18 cellular contexts compared by ENCODE assay signal in the genomic region with DNA sequence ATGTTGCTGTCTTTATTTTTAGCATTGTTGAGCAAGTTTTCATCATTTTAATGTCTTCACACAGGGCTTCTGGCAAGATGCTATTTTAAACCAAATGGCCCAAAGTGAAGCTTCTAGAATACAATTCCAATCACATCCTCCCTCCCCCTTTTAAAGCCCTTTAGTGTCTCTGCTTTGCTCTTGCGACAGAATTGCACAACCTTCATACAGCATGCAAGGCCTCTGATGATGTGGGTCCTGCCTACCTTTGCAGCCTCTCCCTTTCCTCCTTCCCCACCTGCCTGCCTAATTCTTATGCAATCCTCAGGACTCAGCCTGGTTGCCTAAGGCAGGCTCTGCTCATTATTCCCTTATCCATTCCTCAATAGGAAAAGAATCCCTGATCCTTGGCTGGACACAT.
DNase-seq lines count a peak whose midpoint lies in the region; ATAC-seq and TF ChIP-seq lines count a peak whose summit lies in the region.
"Had no signal": no experiment of that assay in that cellular context is flagged by ENCODE, and none has a peak within 500 bp of the region (broad histone marks: within the 10 kb centered on the region; RNA-seq: fewer than 3 reads in every experiment).

No MANE protein-coding gene starts in this region.

- ATAC-seq in activated T-cell treated with anti-CD3 and anti-CD28 coated beads, Interleukin-2, amount 50 U/mL, for 72 hours (replicated peaks in 1 of 2), result no peak
- ATAC-seq in SK-N-SH treated with all-trans-retinoic acid at 6 μM for 48 hours, result no peak

- peaks cover 13 to 32% of the 10 kb centered on the region in 2 donors for H3K36me3 Mint-ChIP-seq in activated T-cell treated with anti-CD3 and anti-CD28 coated beads, Interleukin-2, amount 50 U/mL, for 72 hours (ENCODE audit: insufficient read depth in 2 of 2)
- H3K36me3 Mint-ChIP-seq in activated T-cell treated with anti-CD3 and anti-CD28 coated beads, Interleukin-2, amount 50 U/mL, for 24 hours (ENCODE audit: low read depth), result peaks cover 47% of the 10 kb centered on the region

- no peak overlapping the region for H3K27ac Mint-ChIP-seq in activated T-cell treated with anti-CD3 and anti-CD28 coated beads, Interleukin-2, amount 50 U/mL, for 72 hours
- no peak overlapping the region for H3K27ac Mint-ChIP-seq in activated T-cell treated with anti-CD3 and anti-CD28 coated beads, Interleukin-2, amount 50 U/mL, for 24 hours
- H3K27ac Mint-ChIP-seq: H9 had no signal

- no peaks in the 10 kb centered on the region for H3K36me3 ChIP-seq in suprapubic skin

- no peak for TF ChIP-seq CTCF in NB4 (IDR thresholded peaks at IDR 0.05; ENCODE audit: low read depth, low read length)
- no peak for TF ChIP-seq CTCF in suprapubic skin (IDR thresholded peaks at IDR 0.05)

- 62% methylated on average over 1 of the region's 1 CpG for WGBS in suprapubic skin

- H3K9me3 Mint-ChIP-seq in activated T-cell treated with anti-CD3 and anti-CD28 coated beads, Interleukin-2, amount 50 U/mL, for 72 hours, result peaks cover 4 to 9% of the 10 kb centered on the region in 2 donors
- peaks cover 15% of the 10 kb centered on the region for H3K9me3 Mint-ChIP-seq in activated T-cell treated with anti-CD3 and anti-CD28 coated beads, Interleukin-2, amount 50 U/mL, for 24 hours

- no peaks in the 10 kb centered on the region for H3K27me3 Mint-ChIP-seq in activated T-cell treated with anti-CD3 and anti-CD28 coated beads, Interleukin-2, amount 50 U/mL, for 72 hours (ENCODE audit: low read depth)
- H3K27me3 Mint-ChIP-seq in activated T-cell treated with anti-CD3 and anti-CD28 coated beads, Interleukin-2, amount 50 U/mL, for 24 hours, result no peaks in the 10 kb centered on the region

- H3K4me3 ChIP-seq in NB4 (ENCODE audit: low read depth, low read length) (no peak overlapping the region), suprapubic skin (no peak overlapping the region)
- H3K4me3 ChIP-seq: spleen had no signal

- no peaks in the 10 kb centered on the region for H3K4me1 ChIP-seq in suprapubic skin
- H3K4me1 ChIP-seq: parathyroid adenoma, spleen had no signal

- DNase-seq in activated T-cell treated with anti-CD3 and anti-CD28 coated beads, Interleukin-2, amount 50 U/mL, for 72 hours, result no peak
- no peak for DNase-seq in activated T-cell treated with anti-CD3 and anti-CD28 coated beads, Interleukin-2, amount 50 U/mL, for 24 hours
- DNase-seq in NB4 (ENCODE audit: low read depth) (peak; percentile 62), epithelial cell of prostate (ENCODE audit: low read depth, low spot score) (peak; percentile 73), suprapubic skin (ENCODE audit: low spot score in 2 of 2) (no peak), DMS153 treated with DMSO at 0.1 percent for 48 hours (lab: John Stamatoyannopoulos, UW; ENCODE audit: unreplicated experiment) (no peak)
- no peak for DNase-seq in stimulated activated CD4-positive, alpha-beta T cell treated with anti-CD3 and anti-CD28 coated beads, Interleukin-4, amount 100 ng/mL, for 24 hours
- DNase-seq: activated CD4-positive, alpha-beta T cell treated with anti-CD3 and anti-CD28 coated beads for 1 hour; activated T-cell treated with anti-CD3 and anti-CD28 coated beads, Interleukin-2, amount 50 U/mL, for 48 hours; aorta; H9; hypothalamus; NCI-H2081; NCI-H524 treated with DMSO at 0.1 percent for 48 hours; spleen; stimulated activated naive CD4-positive, alpha-beta T cell treated with Interleukin-2 at 50 U/mL for 16 hours had no signal

- peak overlapping the region; percentile 57 to 61 for H3K4me3 Mint-ChIP-seq in activated T-cell treated with anti-CD3 and anti-CD28 coated beads, Interleukin-2, amount 50 U/mL, for 72 hours
- no peak overlapping the region for H3K4me3 Mint-ChIP-seq in activated T-cell treated with anti-CD3 and anti-CD28 coated beads, Interleukin-2, amount 50 U/mL, for 24 hours
- H3K4me3 Mint-ChIP-seq: H9 had no signal

- H3K27me3 ChIP-seq in suprapubic skin, result no peaks in the 10 kb centered on the region
- H3K27me3 ChIP-seq: spleen had no signal

- TF ChIP-seq EP300 in suprapubic skin (IDR thresholded peaks at IDR 0.05), result no peak

- peak overlapping the region; percentile 94 for H3K27ac ChIP-seq in epithelial cell of prostate
- H3K27ac ChIP-seq in suprapubic skin, result peak overlapping the region; percentile 24
- H3K27ac ChIP-seq: parathyroid adenoma had no signal

- peaks cover 51% of the 10 kb centered on the region for H3K4me1 Mint-ChIP-seq in activated T-cell treated with anti-CD3 and anti-CD28 coated beads, Interleukin-2, amount 50 U/mL, for 72 hours (ENCODE audit: low read depth)
- H3K4me1 Mint-ChIP-seq in activated T-cell treated with anti-CD3 and anti-CD28 coated beads, Interleukin-2, amount 50 U/mL, for 24 hours (ENCODE audit: low read depth), result peaks cover 31% of the 10 kb centered on the region
- H3K4me1 Mint-ChIP-seq: H9 had no signal

- TF ChIP-seq POLR2A in NB4 (IDR thresholded peaks at IDR 0.05; ENCODE audit: extremely low read depth, insufficient read length), result no peak
- TF ChIP-seq POLR2A in suprapubic skin (IDR thresholded peaks at IDR 0.05), result no peak

- H3K9me3 ChIP-seq in suprapubic skin, result no peaks in the 10 kb centered on the region

TF ChIP-seq in SK-N-SH treated with all-trans-retinoic acid at 6 μM for 48 hours, 23 proteins besides CTCF, POLR2A, EP300 and RAD21:
- TF ChIP-seq, protein P1, sequence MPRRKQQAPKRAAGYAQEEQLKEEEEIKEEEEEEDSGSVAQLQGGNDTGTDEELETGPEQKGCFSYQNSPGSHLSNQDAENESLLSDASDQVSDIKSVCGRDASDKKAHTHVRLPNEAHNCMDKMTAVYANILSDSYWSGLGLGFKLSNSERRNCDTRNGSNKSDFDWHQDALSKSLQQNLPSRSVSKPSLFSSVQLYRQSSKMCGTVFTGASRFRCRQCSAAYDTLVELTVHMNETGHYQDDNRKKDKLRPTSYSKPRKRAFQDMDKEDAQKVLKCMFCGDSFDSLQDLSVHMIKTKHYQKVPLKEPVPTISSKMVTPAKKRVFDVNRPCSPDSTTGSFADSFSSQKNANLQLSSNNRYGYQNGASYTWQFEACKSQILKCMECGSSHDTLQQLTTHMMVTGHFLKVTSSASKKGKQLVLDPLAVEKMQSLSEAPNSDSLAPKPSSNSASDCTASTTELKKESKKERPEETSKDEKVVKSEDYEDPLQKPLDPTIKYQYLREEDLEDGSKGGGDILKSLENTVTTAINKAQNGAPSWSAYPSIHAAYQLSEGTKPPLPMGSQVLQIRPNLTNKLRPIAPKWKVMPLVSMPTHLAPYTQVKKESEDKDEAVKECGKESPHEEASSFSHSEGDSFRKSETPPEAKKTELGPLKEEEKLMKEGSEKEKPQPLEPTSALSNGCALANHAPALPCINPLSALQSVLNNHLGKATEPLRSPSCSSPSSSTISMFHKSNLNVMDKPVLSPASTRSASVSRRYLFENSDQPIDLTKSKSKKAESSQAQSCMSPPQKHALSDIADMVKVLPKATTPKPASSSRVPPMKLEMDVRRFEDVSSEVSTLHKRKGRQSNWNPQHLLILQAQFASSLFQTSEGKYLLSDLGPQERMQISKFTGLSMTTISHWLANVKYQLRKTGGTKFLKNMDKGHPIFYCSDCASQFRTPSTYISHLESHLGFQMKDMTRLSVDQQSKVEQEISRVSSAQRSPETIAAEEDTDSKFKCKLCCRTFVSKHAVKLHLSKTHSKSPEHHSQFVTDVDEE (CRISPR knock-in tag; IDR thresholded peaks at IDR 0.05), result no peak
- TF ChIP-seq, protein P2, sequence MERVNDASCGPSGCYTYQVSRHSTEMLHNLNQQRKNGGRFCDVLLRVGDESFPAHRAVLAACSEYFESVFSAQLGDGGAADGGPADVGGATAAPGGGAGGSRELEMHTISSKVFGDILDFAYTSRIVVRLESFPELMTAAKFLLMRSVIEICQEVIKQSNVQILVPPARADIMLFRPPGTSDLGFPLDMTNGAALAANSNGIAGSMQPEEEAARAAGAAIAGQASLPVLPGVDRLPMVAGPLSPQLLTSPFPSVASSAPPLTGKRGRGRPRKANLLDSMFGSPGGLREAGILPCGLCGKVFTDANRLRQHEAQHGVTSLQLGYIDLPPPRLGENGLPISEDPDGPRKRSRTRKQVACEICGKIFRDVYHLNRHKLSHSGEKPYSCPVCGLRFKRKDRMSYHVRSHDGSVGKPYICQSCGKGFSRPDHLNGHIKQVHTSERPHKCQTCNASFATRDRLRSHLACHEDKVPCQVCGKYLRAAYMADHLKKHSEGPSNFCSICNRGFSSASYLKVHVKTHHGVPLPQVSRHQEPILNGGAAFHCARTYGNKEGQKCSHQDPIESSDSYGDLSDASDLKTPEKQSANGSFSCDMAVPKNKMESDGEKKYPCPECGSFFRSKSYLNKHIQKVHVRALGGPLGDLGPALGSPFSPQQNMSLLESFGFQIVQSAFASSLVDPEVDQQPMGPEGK (CRISPR knock-in tag; IDR thresholded peaks at IDR 0.05; ENCODE audit: borderline replicate concordance), result no peak
- TF ChIP-seq ISL1 (CRISPR knock-in tag; IDR thresholded peaks at IDR 0.05), result no peak
- TF ChIP-seq TCF4 (CRISPR knock-in tag; IDR thresholded peaks at IDR 0.05; ENCODE audit: borderline replicate concordance), result no peak
- TF ChIP-seq, protein P3, sequence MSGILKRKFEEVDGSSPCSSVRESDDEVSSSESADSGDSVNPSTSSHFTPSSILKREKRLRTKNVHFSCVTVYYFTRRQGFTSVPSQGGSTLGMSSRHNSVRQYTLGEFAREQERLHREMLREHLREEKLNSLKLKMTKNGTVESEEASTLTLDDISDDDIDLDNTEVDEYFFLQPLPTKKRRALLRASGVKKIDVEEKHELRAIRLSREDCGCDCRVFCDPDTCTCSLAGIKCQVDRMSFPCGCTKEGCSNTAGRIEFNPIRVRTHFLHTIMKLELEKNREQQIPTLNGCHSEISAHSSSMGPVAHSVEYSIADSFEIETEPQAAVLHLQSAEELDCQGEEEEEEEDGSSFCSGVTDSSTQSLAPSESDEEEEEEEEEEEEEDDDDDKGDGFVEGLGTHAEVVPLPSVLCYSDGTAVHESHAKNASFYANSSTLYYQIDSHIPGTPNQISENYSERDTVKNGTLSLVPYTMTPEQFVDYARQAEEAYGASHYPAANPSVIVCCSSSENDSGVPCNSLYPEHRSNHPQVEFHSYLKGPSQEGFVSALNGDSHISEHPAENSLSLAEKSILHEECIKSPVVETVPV (CRISPR knock-in tag; IDR thresholded peaks at IDR 0.05), result no peak
- no peak for TF ChIP-seq ZFP3 (CRISPR knock-in tag; IDR thresholded peaks at IDR 0.05)
- no peak for TF ChIP-seq ESRRG (CRISPR knock-in tag; IDR thresholded peaks at IDR 0.05)
- no peak for TF ChIP-seq CSDC2 (CRISPR knock-in tag; IDR thresholded peaks at IDR 0.05)
- no peak for TF ChIP-seq ZNF8 (CRISPR knock-in tag; IDR thresholded peaks at IDR 0.05)
- TF ChIP-seq ARNTL (CRISPR knock-in tag; IDR thresholded peaks at IDR 0.05; ENCODE audit: borderline replicate concordance, low read depth), result no peak
- no peak for TF ChIP-seq ZC3H10 (CRISPR knock-in tag; IDR thresholded peaks at IDR 0.05)
- no peak for TF ChIP-seq GLIS3 (CRISPR knock-in tag; IDR thresholded peaks at IDR 0.05)
- no peak for TF ChIP-seq TOX (CRISPR knock-in tag; IDR thresholded peaks at IDR 0.05; ENCODE audit: borderline replicate concordance)
- no peak for TF ChIP-seq ZNF70 (CRISPR knock-in tag; IDR thresholded peaks at IDR 0.05)
- TF ChIP-seq ZFP30 (CRISPR knock-in tag; IDR thresholded peaks at IDR 0.05), result no peak
- TF ChIP-seq RARB (CRISPR knock-in tag; IDR thresholded peaks at IDR 0.05), result no peak

Comparison
In these comparisons a context has a peak if more than half of its experiments do, and no peak if none do; other contexts are left out.
1. DNase-seq: peak in NB4 (single experiment) and epithelial cell of prostate (single experiment); none in activated T-cell treated with anti-CD3 and anti-CD28 coated beads, Interleukin-2, amount 50 U/mL, for 72 hours (0 of 2), activated T-cell treated with anti-CD3 and anti-CD28 coated beads, Interleukin-2, amount 50 U/mL, for 24 hours (single experiment), suprapubic skin (0 of 2), DMS153 treated with DMSO at 0.1 percent for 48 hours (single experiment) and stimulated activated CD4-positive, alpha-beta T cell treated with anti-CD3 and anti-CD28 coated beads, Interleukin-4, amount 100 ng/mL, for 24 hours (single experiment).